Comparison of ENCODE assay signal across 16 cellular contexts in genomic region chr20:11432407-11432806, GRCh38.
DNase-seq lines count a peak whose midpoint lies in the region; TF ChIP-seq lines count a peak whose summit lies in the region.
"Had no signal": no experiment of that assay in that cellular context is flagged by ENCODE, and none has a peak within 500 bp of the region (broad histone marks: within the 10 kb centered on the region; RNA-seq: fewer than 3 reads in every experiment).

No MANE protein-coding gene starts in this region.

- TF ChIP-seq CTCF in brain microvascular endothelial cell (IDR thresholded peaks at IDR 0.05; ENCODE audit: low read depth, low read length, missing control alignments): no peak

- no peak overlapping the region for H3K4me3 ChIP-seq in brain microvascular endothelial cell (ENCODE audit: low read depth, low read length)
- H3K4me3 ChIP-seq: heart right ventricle, K562 had no signal

- H3K36me3 ChIP-seq in brain microvascular endothelial cell (replicated peaks): no peaks in the 10 kb centered on the region
- H3K36me3 ChIP-seq: heart right ventricle had no signal

- H3K27ac ChIP-seq in brain microvascular endothelial cell: no peak overlapping the region
- H3K27ac ChIP-seq: heart right ventricle had no signal

- TF ChIP-seq POLR2A in erythroblast (IDR thresholded peaks at IDR 0.05; ENCODE audit: low read length): no peak

- H3K27me3 ChIP-seq in brain microvascular endothelial cell (replicated peaks): no peaks in the 10 kb centered on the region
- H3K27me3 ChIP-seq: heart right ventricle had no signal

- in situ Hi-C loops in brain microvascular endothelial cell (cut with HindIII; ENCODE audit: low pct_ligation_motif_present, low sequenced_read_pairs): no loop called here

- peak; percentile 69 for DNase-seq in Daoy (ENCODE audit: low read depth)
- DNase-seq in LHCN-M2 (ENCODE audit: low read depth): peak; percentile 70
- DNase-seq in brain microvascular endothelial cell: peak; percentile 96
- peak; percentile 85 for DNase-seq in glomerular visceral epithelial cell (ENCODE audit: extremely low spot score)
- DNase-seq in NCI-H187 treated with DMSO at 0.1 percent for 48 hours (lab: John Stamatoyannopoulos, UW): no peak
- DNase-seq in stimulated activated CD4-positive, alpha-beta T cell treated with anti-CD3 and anti-CD28 coated beads, Interleukin-2, amount 100 ng/mL, for 48 hours: no peak
- no peak for DNase-seq in COR-L47 (lab: John Stamatoyannopoulos, UW)
- DNase-seq in erythroblast (lab: John Stamatoyannopoulos, UW): no peak
- DNase-seq: activated CD4-positive, alpha-beta T cell treated with anti-CD3 and anti-CD28 coated beads, Interleukin-2, amount 10 ng/mL, durations not matched to agents 24 days and 14 days; activated T-cell treated with anti-CD3 and anti-CD28 coated beads, Interleukin-2, amount 50 U/mL, for 4 hours; heart right ventricle; left cardiac atrium; NCI-H1417; NCI-H510A; trophoblast cell had no signal

Comparison
In these comparisons a context has a peak if more than half of its experiments do, and no peak if none do; other contexts are left out.
1. DNase-seq: peak in Daoy (single experiment), LHCN-M2 (single experiment), brain microvascular endothelial cell (single experiment) and glomerular visceral epithelial cell (single experiment); none in NCI-H187 treated with DMSO at 0.1 percent for 48 hours (single experiment), stimulated activated CD4-positive, alpha-beta T cell treated with anti-CD3 and anti-CD28 coated beads, Interleukin-2, amount 100 ng/mL, for 48 hours (0 of 2), COR-L47 (single experiment) and erythroblast (0 of 2).